18 cellular contexts compared by ENCODE assay signal in the genomic region with DNA sequence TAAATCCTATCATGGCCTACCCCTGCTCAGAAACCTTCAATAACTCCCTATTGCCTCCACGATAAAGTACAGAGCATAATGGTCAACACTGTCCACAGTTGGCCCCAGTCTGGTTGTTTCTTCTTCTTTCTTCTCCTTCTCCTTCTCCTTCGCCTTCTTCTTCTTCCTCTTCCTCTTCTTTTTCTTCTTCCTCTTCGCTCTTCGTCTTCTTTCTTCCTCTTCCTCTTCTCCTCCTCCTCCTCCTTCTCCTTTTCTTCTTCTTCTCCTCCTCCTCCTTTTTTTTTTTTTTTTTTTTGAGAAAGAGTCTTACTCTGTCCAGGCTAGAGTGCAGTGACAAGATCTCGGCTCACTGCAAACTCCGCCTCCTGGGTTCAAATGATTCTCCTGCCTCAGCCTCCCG.
"Had no signal": no experiment of that assay in that cellular context is flagged by ENCODE, and none has a peak within 500 bp of the region (broad histone marks: within the 10 kb centered on the region; RNA-seq: fewer than 3 reads in every experiment).

No MANE protein-coding gene starts in this region.

- DNase-seq: activated CD4-positive, alpha-beta T cell treated with anti-CD3 and anti-CD28 coated beads for 1 hour; activated gamma-delta T cell; activated T-cell treated with anti-CD3 and anti-CD28 coated beads for 4 hours; amniotic stem cell; foreskin fibroblast; T1000 had no signal

- H3K9me3 Mint-ChIP-seq: activated CD4-positive, alpha-beta memory T cell treated with anti-CD3 and anti-CD28 coated beads, Interleukin-2, amount 10 ng/mL, durations not matched to agents 7 days and 5 days; activated CD4-positive, alpha-beta T cell treated with anti-CD3 and anti-CD28 coated beads, Interleukin-2, amount 10 ng/mL, durations not matched to agents 7 days and 5 days; activated T-cell treated with anti-CD3 and anti-CD28 coated beads, Interleukin-2, amount 50 U/mL, for 24 hours; activated T-cell treated with anti-CD3 and anti-CD28 coated beads, Interleukin-2, amount 50 U/mL, for 72 hours; central memory CD8-positive, alpha-beta T cell; dendritic cell treated with granulocyte-macrophage colony-stimulating factor and Interleukin-4, amounts not matched to agents 40 ng/mL and 50 ng/mL, for 4 days; endodermal cell; T-helper 2 cell treated with Interferon-gamma antibody and Interleukin-4, amounts not matched to agents 5 μg/mL and 100 μg/mL, for 36 hours; WTC11 had no signal

- H3K36me3 Mint-ChIP-seq: activated naive CD8-positive, alpha-beta T cell; WTC11 had no signal

- ATAC-seq: activated T-cell treated with anti-CD3 and anti-CD28 coated beads, Interleukin-2, amount 50 U/mL, for 72 hours; esophagus mucosa; T-helper 17 cell had no signal

- H3K4me1 Mint-ChIP-seq: activated CD4-positive, alpha-beta T cell treated with anti-CD3 and anti-CD28 coated beads, Interleukin-2, amount 10 ng/mL, durations not matched to agents 7 days and 5 days had no signal

- H3K27ac Mint-ChIP-seq: activated CD4-positive, alpha-beta memory T cell treated with anti-CD3 and anti-CD28 coated beads, Interleukin-2, amount 10 ng/mL, durations not matched to agents 7 days and 5 days; activated CD4-positive, alpha-beta T cell treated with anti-CD3 and anti-CD28 coated beads, Interleukin-2, amount 10 ng/mL, durations not matched to agents 7 days and 5 days; activated naive CD8-positive, alpha-beta T cell; activated T-cell treated with anti-CD3 and anti-CD28 coated beads, Interleukin-2, amount 50 U/mL, for 24 hours; activated T-cell treated with anti-CD3 and anti-CD28 coated beads, Interleukin-2, amount 50 U/mL, for 72 hours; dendritic cell treated with granulocyte-macrophage colony-stimulating factor and Interleukin-4, amounts not matched to agents 40 ng/mL and 50 ng/mL, for 4 days; endodermal cell; T-helper 17 cell; T-helper 2 cell treated with Interferon-gamma antibody and Interleukin-4, amounts not matched to agents 5 μg/mL and 100 μg/mL, for 36 hours; WTC11 had no signal

- H3K4me3 Mint-ChIP-seq: activated CD4-positive, alpha-beta memory T cell treated with anti-CD3 and anti-CD28 coated beads, Interleukin-2, amount 10 ng/mL, durations not matched to agents 7 days and 5 days; activated CD4-positive, alpha-beta T cell treated with anti-CD3 and anti-CD28 coated beads, Interleukin-2, amount 10 ng/mL, durations not matched to agents 7 days and 5 days; activated naive CD8-positive, alpha-beta T cell; activated T-cell treated with anti-CD3 and anti-CD28 coated beads, Interleukin-2, amount 50 U/mL, for 24 hours; activated T-cell treated with anti-CD3 and anti-CD28 coated beads, Interleukin-2, amount 50 U/mL, for 72 hours; central memory CD8-positive, alpha-beta T cell; dendritic cell treated with granulocyte-macrophage colony-stimulating factor and Interleukin-4, amounts not matched to agents 40 ng/mL and 50 ng/mL, for 4 days; endodermal cell; T-helper 17 cell; T-helper 2 cell treated with Interferon-gamma antibody and Interleukin-4, amounts not matched to agents 5 μg/mL and 100 μg/mL, for 36 hours; WTC11 had no signal
